In the genomic region with DNA sequence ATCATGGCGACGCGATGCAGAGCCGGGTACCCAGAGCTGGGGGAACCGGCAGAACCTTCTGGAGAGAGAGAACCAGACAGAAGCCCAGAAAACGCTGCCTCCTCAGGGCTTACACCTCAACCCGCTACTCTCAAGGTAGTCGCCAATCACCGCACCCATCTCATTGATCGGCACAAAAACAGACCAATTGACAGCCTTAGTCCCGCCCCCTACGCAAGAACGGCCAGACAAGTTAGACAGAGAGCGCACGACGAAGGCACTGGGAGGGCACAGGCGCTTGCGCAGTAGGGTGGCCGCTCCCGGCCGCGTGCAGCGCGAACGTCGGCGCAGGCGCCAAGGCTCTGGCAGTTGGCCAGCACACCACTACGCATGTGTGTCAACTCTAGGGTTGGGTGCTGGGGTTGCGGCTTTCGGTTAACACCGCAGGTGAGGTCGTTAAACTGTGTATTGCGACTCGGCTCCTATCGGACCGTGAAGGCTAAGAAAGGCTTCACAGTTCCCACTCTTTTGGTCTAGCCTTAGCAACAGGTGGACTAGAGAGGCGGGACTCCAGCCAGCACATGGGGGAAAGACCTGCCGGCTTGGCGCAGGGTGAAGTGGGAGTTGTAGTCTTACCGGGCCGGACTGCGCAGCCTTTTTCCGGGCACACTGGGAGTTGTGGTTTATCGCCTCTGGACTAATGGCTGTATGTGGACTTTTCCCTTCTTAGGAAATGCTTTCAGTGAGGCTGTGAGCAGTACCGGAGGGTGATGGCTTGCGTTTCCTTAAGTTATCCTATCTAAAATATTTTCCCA, we compare ENCODE assay signal across 8 cellular contexts. TPM values are rescaled to one million over a fixed set of nuclear protein-coding genes. Genes with fewer than 3 reads are reported as not detected.
DNase-seq lines count a peak whose midpoint lies in the region; ATAC-seq and TF ChIP-seq lines count a peak whose summit lies in the region.

Gene CCT3, minus strand, starts transcription at position 113 of the 794 bp plus-strand sequence. Its CDS starts 108 bp downstream, at position 5.
Gene TSACC, plus strand, starts transcription at position 347 of the 794 bp plus-strand sequence. CDS start 1,232 bp downstream, outside the sequence.

- peak within 1 kb of the TSS; percentile 97 for H3K4me3 Mint-ChIP-seq in natural killer cell treated with Interleukin-12 subunit alpha and Interleukin-12 subunit beta and Interleukin-15 and Interleukin-18, amount 100 ng/mL, for 72 hours

- no peaks in the 10 kb centered on the region for H3F3A ChIP-seq in Loucy (ENCODE audit: low read depth)

- peak; percentile 94 for ATAC-seq in RWPE2 (ENCODE audit: low read depth)
- ATAC-seq in natural killer cell treated with Interleukin-12 subunit alpha and Interleukin-12 subunit beta and Interleukin-15 and Interleukin-18, amount 100 ng/mL, for 72 hours: peak; percentile 98

- H3K27me3 ChIP-seq in H7 (ENCODE audit: control insufficient read depth, insufficient read depth, low read length) (no peaks in the 10 kb centered on the region), Loucy (ENCODE audit: insufficient read depth, low read length, poor library complexity, severe bottlenecking) (no peaks in the 10 kb centered on the region), RWPE2 (ENCODE audit: insufficient read depth, poor library complexity, severe bottlenecking) (no peaks in the 10 kb centered on the region)

- no peaks in the 10 kb centered on the region for H3K27me3 Mint-ChIP-seq in natural killer cell treated with Interleukin-12 subunit alpha and Interleukin-12 subunit beta and Interleukin-15 and Interleukin-18, amount 100 ng/mL, for 72 hours

- H3K4me3 ChIP-seq in H7 (ENCODE audit: insufficient read depth, low read depth, low read length) (peak within 1 kb of the TSS; percentile 72), Loucy (ENCODE audit: low read length, poor library complexity, severe bottlenecking) (peak within 1 kb of the TSS; percentile 96), RWPE2 (ENCODE audit: severe bottlenecking) (peak within 1 kb of the TSS; percentile 65), fibroblast of the aortic adventitia (ENCODE audit: low read depth, low read length) (peak within 1 kb of the TSS; percentile 97)

- peak within 1 kb of the TSS; percentile 91 to 92 for H3K27ac Mint-ChIP-seq in natural killer cell treated with Interleukin-12 subunit alpha and Interleukin-12 subunit beta and Interleukin-15 and Interleukin-18, amount 100 ng/mL, for 72 hours

- H3K9me3 Mint-ChIP-seq in natural killer cell treated with Interleukin-12 subunit alpha and Interleukin-12 subunit beta and Interleukin-15 and Interleukin-18, amount 100 ng/mL, for 72 hours: no peaks in the 10 kb centered on the region

- H3K4me1 Mint-ChIP-seq in natural killer cell treated with Interleukin-12 subunit alpha and Interleukin-12 subunit beta and Interleukin-15 and Interleukin-18, amount 100 ng/mL, for 72 hours (ENCODE audit: low read depth in 2 of 2): peaks cover 32 to 41% of the 10 kb centered on the region in 2 donors

- H3K9ac ChIP-seq in Loucy (ENCODE audit: low read depth, low read length, poor library complexity, severe bottlenecking): peak within 1 kb of the TSS; percentile 91

- TF ChIP-seq CTCF in Loucy (conservative IDR thresholded peaks at IDR 0.05; ENCODE audit: low read length): no peak
- no peak for TF ChIP-seq CTCF in RWPE2 (IDR thresholded peaks at IDR 0.05; ENCODE audit: poor library complexity, severe bottlenecking)
- TF ChIP-seq CTCF in fibroblast of the aortic adventitia (IDR thresholded peaks at IDR 0.05; ENCODE audit: insufficient read depth, low read length): no peak

- no peaks in the 10 kb centered on the region for H3K9me2 ChIP-seq in Loucy (replicated peaks; ENCODE audit: low read depth, low read length)

- peak within 1 kb of the TSS; percentile 96 for H2AFZ ChIP-seq in Loucy (ENCODE audit: low read length)

- peaks cover 24% of the 10 kb centered on the region for H3K4me1 ChIP-seq in Loucy (ENCODE audit: insufficient read depth, low read length, poor library complexity, severe bottlenecking)
- peaks cover 9% of the 10 kb centered on the region for H3K4me1 ChIP-seq in RWPE2 (ENCODE audit: insufficient read depth, poor library complexity, severe bottlenecking)

- peak within 1 kb of the TSS; percentile 82 for H3K4me2 ChIP-seq in Loucy (ENCODE audit: low read depth, low read length, poor library complexity, severe bottlenecking)

- peak; percentile 100 for DNase-seq in ELR (ENCODE audit: low read depth)
- peak; percentile 97 for DNase-seq in H7
- DNase-seq in RWPE2 (ENCODE audit: low spot score): peak; percentile 98
- DNase-seq in activated effector memory CD4-positive, alpha-beta T cell treated with Interleukin-2 at 50 U/mL for 16 hours: peak; percentile 99
- DNase-seq in fibroblast of the aortic adventitia (ENCODE audit: low read depth): peak; percentile 100
- peak; percentile 99 for DNase-seq in natural killer cell treated with Interleukin-12 subunit alpha and Interleukin-12 subunit beta and Interleukin-15 and Interleukin-18, amount 100 ng/mL, for 72 hours (ENCODE audit: low spot score)
- DNase-seq in stimulated activated naive CD4-positive, alpha-beta T cell treated with Interleukin-2 at 50 U/mL for 16 hours (lab: John Stamatoyannopoulos, UW): peak; percentile 98

- no peaks in the 10 kb centered on the region for H3K9me3 ChIP-seq in Loucy (ENCODE audit: insufficient read depth, low read depth, low read length)
- H3K9me3 ChIP-seq in RWPE2 (ENCODE audit: severe bottlenecking): no peaks in the 10 kb centered on the region

- H4K20me1 ChIP-seq in Loucy (ENCODE audit: insufficient read depth, low read length, poor library complexity, severe bottlenecking): peaks cover 43% of the 10 kb centered on the region

- peaks cover 34% of the 10 kb centered on the region for H3K36me3 Mint-ChIP-seq in natural killer cell treated with Interleukin-12 subunit alpha and Interleukin-12 subunit beta and Interleukin-15 and Interleukin-18, amount 100 ng/mL, for 72 hours

- H3K79me2 ChIP-seq in Loucy (ENCODE audit: insufficient read depth, low read length): peaks cover 47% of the 10 kb centered on the region

- peak within 1 kb of the TSS; percentile 58 for H3K27ac ChIP-seq in RWPE2 (ENCODE audit: poor library complexity, severe bottlenecking)

- H3K36me3 ChIP-seq in H7 (replicated peaks; ENCODE audit: control insufficient read depth, insufficient read depth, low read length) (peaks cover 19% of the 10 kb centered on the region), Loucy (ENCODE audit: insufficient read depth, low read length) (peaks cover 21% of the 10 kb centered on the region; the same call in 1 of the 2 replicates), RWPE2 (ENCODE audit: low read depth) (peaks cover 42% of the 10 kb centered on the region)

RNA-seq across cellular contexts. Expression of gene CCT3, which starts in this region (rescaled TPM):
- total RNA-seq in H7 (2014; rRNA removed; shearing (Covaris generic)): 826 and 946 TPM in 2 replicates
- 96.6 and 284 TPM in 2 replicates for total RNA-seq in fibroblast of the aortic adventitia (ENCODE audit: low replicate concordance)
- 100 to 1,000 TPM; 299 to 338 TPM for total RNA-seq in natural killer cell treated with Interleukin-12 subunit alpha and Interleukin-12 subunit beta and Interleukin-15 and Interleukin-18, amount 100 ng/mL, for 72 hours

RNA-seq across cellular contexts. Expression of gene TSACC, which starts in this region (rescaled TPM):
- total RNA-seq in H7 (2014; rRNA removed; shearing (Covaris generic)): 2.2 and 3.5 TPM in 2 replicates
- not detected in 2 replicates for total RNA-seq in fibroblast of the aortic adventitia (ENCODE audit: low replicate concordance)
- total RNA-seq in natural killer cell treated with Interleukin-12 subunit alpha and Interleukin-12 subunit beta and Interleukin-15 and Interleukin-18, amount 100 ng/mL, for 72 hours: not detected

Comparison
In these comparisons a context has a peak if more than half of its experiments do, and no peak if none do; other contexts are left out.
1. Peak in every context shown above with its lines: DNase-seq, ATAC-seq, H3K4me3 ChIP-seq and H3K27ac ChIP-seq.